In the genomic region with DNA sequence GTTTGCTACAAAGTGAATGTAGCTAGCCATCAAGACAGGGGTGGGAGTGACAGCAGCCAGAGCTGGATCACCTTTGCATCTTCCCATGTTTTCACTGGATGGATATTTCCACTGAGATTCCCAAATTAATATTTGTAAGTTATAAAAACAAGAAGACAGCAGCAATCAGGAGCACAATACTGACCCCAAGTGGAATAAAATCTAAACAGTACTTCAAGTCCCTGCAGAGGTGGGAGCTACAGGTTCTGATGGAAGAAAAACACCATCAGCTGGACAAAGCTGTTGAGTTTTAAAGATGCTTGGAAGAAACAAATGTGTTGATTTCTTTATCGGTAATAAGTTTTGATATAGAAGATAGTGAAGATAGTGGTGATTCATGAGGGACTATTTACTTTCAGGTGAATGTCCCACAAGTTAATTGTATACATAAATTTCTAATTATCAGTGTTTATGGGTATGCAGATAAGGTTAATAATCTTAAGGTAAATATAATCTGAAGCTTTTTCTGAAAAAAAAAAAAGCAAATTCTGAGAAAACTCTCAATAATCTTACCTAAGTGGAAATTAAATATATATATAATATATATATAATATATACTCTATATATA, we compare ENCODE assay signal across 8 cellular contexts.
A peak's percentile ranks its signal among the peaks of the same experiment; 100 is the strongest.
DNase-seq lines count a peak whose midpoint lies in the region; ATAC-seq, FAIRE-seq and TF ChIP-seq lines count a peak whose summit lies in the region.

No MANE protein-coding gene starts in this region.

- CTCF ChIA-PET in IMR-90 (lab: Yijun Ruan, JAX), result interaction anchor here (0.5 to 1.6 kb wide), 8 partner anchors 13 to 1150 kb away, joined by 3 to 6 read pairs (median 3); no protein-coding TSS in a partner anchor
- CTCF ChIA-PET in activated naive CD4-positive, alpha-beta T cell treated with anti-CD3 and anti-CD28 coated beads for 36 hours (lab: Charles Lee), result interaction anchor here (0.6 kb wide), 1 partner anchor 216 kb away, joined by 3 read pairs; no protein-coding TSS in a partner anchor

- no peaks in the 10 kb centered on the region for H3K9me3 ChIP-seq in IMR-90 (ENCODE audit: control insufficient read depth, insufficient read depth, low read length)
- H3K9me3 ChIP-seq in keratinocyte (ENCODE audit: control insufficient read depth, low read depth, low read length), result no peaks in the 10 kb centered on the region

- H3K27me3 Mint-ChIP-seq in activated naive CD4-positive, alpha-beta T cell treated with anti-CD3 and anti-CD28 coated beads for 36 hours (ENCODE audit: low read depth), result peaks cover 8% of the 10 kb centered on the region

- intact Hi-C loops in IMR-90 (cut with micrococcal nuclease), result loop anchor here (1.0 kb wide), 2 partner anchors 340 to 628 kb away; no protein-coding TSS in a partner anchor
- intact Hi-C loops in activated naive CD4-positive, alpha-beta T cell treated with anti-CD3 and anti-CD28 coated beads for 36 hours (cut with micrococcal nuclease), result no loop called here

- no peak overlapping the region for H3K23ac ChIP-seq in IMR-90 (ENCODE audit: low read depth, low read length)

- H3K27ac ChIP-seq in IMR-90 (ENCODE audit: insufficient read depth, low read length) (no peak overlapping the region), keratinocyte (ENCODE audit: control insufficient read depth, insufficient read depth, low read length) (no peak overlapping the region)

- no peak overlapping the region for H2AK5ac ChIP-seq in IMR-90 (ENCODE audit: low read depth, low read length)

- no peak overlapping the region for H3K56ac ChIP-seq in IMR-90 (ENCODE audit: extremely low read depth, insufficient read depth, low read length)

- no peak overlapping the region for H2BK15ac ChIP-seq in IMR-90 (ENCODE audit: low read depth, low read length)

- no peak overlapping the region for H2AK9ac ChIP-seq in IMR-90 (replicated peaks; ENCODE audit: low read depth, low read length, poor library complexity)

- H3K9me1 ChIP-seq in IMR-90 (ENCODE audit: insufficient read depth, low read length), result no peaks in the 10 kb centered on the region
- H3K9me1 ChIP-seq in keratinocyte (ENCODE audit: control insufficient read depth, extremely low read depth, insufficient read depth, low read length), result no peaks in the 10 kb centered on the region

- ATAC-seq in IMR-90 (ENCODE audit: low read depth), result peak; percentile 51; the same call in 1 of the 2 replicates
- ATAC-seq in HG03469 (IDR thresholded peaks at IDR 0.05; ENCODE audit: unreplicated experiment), result no peak
- ATAC-seq in GM18517 (IDR thresholded peaks at IDR 0.05; ENCODE audit: unreplicated experiment), result no peak

- FAIRE-seq in keratinocyte (lab: Jason Lieb, UNC), result peak; percentile 74

- H3K9me3 Mint-ChIP-seq in activated naive CD4-positive, alpha-beta T cell treated with anti-CD3 and anti-CD28 coated beads for 36 hours, result no peaks in the 10 kb centered on the region

- H3K4me1 ChIP-seq in IMR-90 (ENCODE audit: control insufficient read depth, insufficient read depth, low read length), result peaks cover 3% of the 10 kb centered on the region; the same call in 1 of the 2 replicates
- no peaks in the 10 kb centered on the region for H3K4me1 ChIP-seq in keratinocyte (ENCODE audit: control insufficient read depth, extremely low read depth, insufficient read depth, low read length)

- no peaks in the 10 kb centered on the region for H3K79me2 ChIP-seq in keratinocyte (ENCODE audit: control insufficient read depth, insufficient read depth, low read length)

- in situ Hi-C loops in IMR-90 (cut with MboI; ENCODE audit: low sequenced_read_pairs), result loop anchor here (25.0 kb wide), 1 partner anchor 1043 kb away; no protein-coding TSS in a partner anchor

- H2BK120ac ChIP-seq in IMR-90 (ENCODE audit: low read depth, low read length), result no peak overlapping the region

- H3K79me1 ChIP-seq in IMR-90 (ENCODE audit: low read depth in 1 of 2, low read length in 2 of 2), result no peaks in the 10 kb centered on the region

- no TSS peak for BruUV-seq in IMR-90 (replicated peaks; lab: Mats Ljungman, UMichigan)

- 100% methylated on average over 1 of the region's 1 CpG; no CpG with 5 or more reads in 1 of the 2 experiments for WGBS in IMR-90 (ENCODE audit: extremely low coverage in 2 of 2, insufficient read length in 1 of 2), 2 experiments

- POLR2A ChIA-PET in IMR-90 (lab: Charles Lee; ENCODE audit: unreplicated experiment), result no interaction called here

- no peak overlapping the region for H4K91ac ChIP-seq in IMR-90 (ENCODE audit: insufficient read depth, low read depth, low read length)

- DNase-seq in AG08396 (ENCODE audit: low spot score) (peak; percentile 20), IMR-90 (peak; percentile 58), amniotic epithelial cell (ENCODE audit: low read depth) (peak; percentile 31), keratinocyte (ENCODE audit: low read depth, low spot score) (no peak)
- DNase-seq in stimulated activated naive CD4-positive, alpha-beta T cell treated with Interleukin-2 at 50 U/mL for 16 hours (lab: John Stamatoyannopoulos, UW), result no peak
- DNase-seq in activated naive CD4-positive, alpha-beta T cell treated with anti-CD3 and anti-CD28 coated beads for 36 hours, result no peak

- H3K36me3 Mint-ChIP-seq in activated naive CD4-positive, alpha-beta T cell treated with anti-CD3 and anti-CD28 coated beads for 36 hours (ENCODE audit: low read depth), result no peaks in the 10 kb centered on the region

- TF ChIP-seq CTCF in IMR-90 (conservative IDR thresholded peaks at IDR 0.05; ENCODE audit: low read depth, low read length) (peak; percentile 60), keratinocyte (optimal IDR thresholded peaks at IDR 0.05 in 1 of 3, IDR thresholded peaks at IDR 0.05 in 1 of 3, conservative IDR thresholded peaks at IDR 0.05 in 1 of 3; ENCODE audit: extremely low read depth in 1 of 3, insufficient read depth in 2 of 3, low read length in 3 of 3) (peak; percentile 33 to 43 (median 39))

- dilution Hi-C loops in IMR-90 (cut with HindIII; ENCODE audit: low sequenced_read_pairs, unreplicated experiment), result no loop called here
- dilution Hi-C loops in keratinocyte (cut with MboI; ENCODE audit: extremely low pct_ligation_motif_present, low sequenced_read_pairs), result no loop called here

- no peak overlapping the region for H3K9ac ChIP-seq in IMR-90 (ENCODE audit: low read depth, low read length)
- H3K9ac ChIP-seq in keratinocyte (ENCODE audit: control insufficient read depth, extremely low read depth, insufficient read depth, low read length), result no peak overlapping the region

- H3K18ac ChIP-seq in IMR-90 (ENCODE audit: low read depth, low read length), result no peak overlapping the region

- H4K8ac ChIP-seq in IMR-90 (ENCODE audit: low read depth in 2 of 2, low read length in 2 of 2), result no peak overlapping the region

- no peaks in the 10 kb centered on the region for H4K20me1 ChIP-seq in IMR-90 (ENCODE audit: insufficient read depth, low read length)
- H4K20me1 ChIP-seq in keratinocyte (ENCODE audit: control insufficient read depth, extremely low read depth, insufficient read depth, low read length), result no peaks in the 10 kb centered on the region

- peak; percentile 65 for TF ChIP-seq RAD21 in IMR-90 (IDR thresholded peaks at IDR 0.05; ENCODE audit: low read length)

- no peak for TF ChIP-seq POLR2A in IMR-90 (IDR thresholded peaks at IDR 0.05; ENCODE audit: low read depth, low read length)

- no peak overlapping the region for H2AFZ ChIP-seq in IMR-90 (replicated peaks; ENCODE audit: low read length, poor library complexity)
- H2AFZ ChIP-seq in keratinocyte (ENCODE audit: control insufficient read depth, low read length), result no peak overlapping the region

- H3K27ac Mint-ChIP-seq in activated naive CD4-positive, alpha-beta T cell treated with anti-CD3 and anti-CD28 coated beads for 36 hours, result no peak overlapping the region

- H4K5ac ChIP-seq in IMR-90 (ENCODE audit: low read depth, low read length), result peak overlapping the region; percentile 81; the same call in 1 of the 2 replicates

- H3K14ac ChIP-seq in IMR-90 (replicated peaks; ENCODE audit: low read depth, low read length), result no peak overlapping the region

- H3K36me3 ChIP-seq in IMR-90 (ENCODE audit: control insufficient read depth, insufficient read depth, low read length) (no peaks in the 10 kb centered on the region), keratinocyte (ENCODE audit: control insufficient read depth in 2 of 2, extremely low read depth in 1 of 2, insufficient read depth in 2 of 2, low read length in 2 of 2) (no peaks in the 10 kb centered on the region)

- H3K4ac ChIP-seq in IMR-90 (ENCODE audit: low read depth, low read length), result no peak overlapping the region

- no peak overlapping the region for H3K4me2 ChIP-seq in IMR-90 (ENCODE audit: low read depth, low read length)
- H3K4me2 ChIP-seq in keratinocyte (ENCODE audit: control insufficient read depth, extremely low read depth, insufficient read depth, low read depth, low read length), result no peak overlapping the region

- no peak overlapping the region; the same call in 1 of the 2 replicates for H2BK20ac ChIP-seq in IMR-90 (ENCODE audit: low read depth, low read length)

- H3K4me3 ChIP-seq in IMR-90 (ENCODE audit: insufficient read depth, low read depth, low read length) (no peak overlapping the region), keratinocyte (ENCODE audit: control insufficient read depth in 2 of 3, extremely low read depth in 1 of 3, insufficient read depth in 2 of 3, low read depth in 1 of 3, low read length in 3 of 3) (no peak overlapping the region)

- H3K4me3 Mint-ChIP-seq in activated naive CD4-positive, alpha-beta T cell treated with anti-CD3 and anti-CD28 coated beads for 36 hours, result no peak overlapping the region

- H3K27me3 ChIP-seq in IMR-90 (ENCODE audit: control insufficient read depth, insufficient read depth, low read length) (peaks cover 2% of the 10 kb centered on the region; the same call in 1 of the 2 replicates), keratinocyte (ENCODE audit: control insufficient read depth, extremely low read depth, insufficient read depth, low read length) (no peaks in the 10 kb centered on the region)

- no peaks in the 10 kb centered on the region for H3K4me1 Mint-ChIP-seq in activated naive CD4-positive, alpha-beta T cell treated with anti-CD3 and anti-CD28 coated beads for 36 hours (ENCODE audit: low read depth)

- no peak overlapping the region for H2BK5ac ChIP-seq in IMR-90 (ENCODE audit: low read depth, low read length, poor library complexity, severe bottlenecking)

TF ChIP-seq in IMR-90, 13 proteins besides CTCF, POLR2A, EP300 and RAD21:
- TF ChIP-seq SMC3 (IDR thresholded peaks at IDR 0.05; ENCODE audit: low read depth, low read length) (peak; percentile 51), MXI1 (IDR thresholded peaks at IDR 0.05; ENCODE audit: borderline replicate concordance, low read depth, low read length) (no peak)

Comparison
In these comparisons a context has a peak if more than half of its experiments do, and no peak if none do; other contexts are left out.
1. DNase-seq: peak in AG08396 (single experiment), IMR-90 (single experiment) and amniotic epithelial cell (single experiment); none in keratinocyte (single experiment), stimulated activated naive CD4-positive, alpha-beta T cell treated with Interleukin-2 at 50 U/mL for 16 hours (single experiment) and activated naive CD4-positive, alpha-beta T cell treated with anti-CD3 and anti-CD28 coated beads for 36 hours (single experiment).